ENCODE assay signal across 9 cellular contexts in genomic region chrX:77446840-77447239, GRCh38. TPM values are rescaled to one million over a fixed set of nuclear protein-coding genes. Genes with fewer than 3 reads are reported as not detected.
DNase-seq lines count a peak whose midpoint lies in the region; ATAC-seq and TF ChIP-seq lines count a peak whose summit lies in the region.
"Had no signal": no experiment of that assay in that cellular context is flagged by ENCODE, and none has a peak within 500 bp of the region (broad histone marks: within the 10 kb centered on the region; RNA-seq: fewer than 3 reads in every experiment).

No MANE protein-coding gene starts in this region.

- no peak overlapping the region for H4K8ac ChIP-seq in mesendoderm (ENCODE audit: low read depth, low read length)

- no peak overlapping the region for H2BK120ac ChIP-seq in mesendoderm (ENCODE audit: low read depth, low read length)

- no peak overlapping the region for H3K4me3 ChIP-seq in mesendoderm (ENCODE audit: low read length)

- WGBS in mesendoderm (ENCODE audit: extremely low coverage, insufficient coverage, low lambda C conversion rate), result no CpG with 5 or more reads among the region's 16 CpGs

- H3K9me3 Mint-ChIP-seq in activated T-cell treated with anti-CD3 and anti-CD28 coated beads, Interleukin-2, amount 50 U/mL, for 4 hours, result no peaks in the 10 kb centered on the region
- H3K9me3 Mint-ChIP-seq in dendritic cell treated with granulocyte-macrophage colony-stimulating factor and Interleukin-4, amounts not matched to agents 40 ng/mL and 50 ng/mL, for 4 days, result no peaks in the 10 kb centered on the region
- H3K9me3 Mint-ChIP-seq in type B pancreatic cell, result no peaks in the 10 kb centered on the region

- H3K9ac ChIP-seq in mesendoderm (ENCODE audit: low read length), result peak overlapping the region; percentile 19

- no peak overlapping the region for H3K18ac ChIP-seq in mesendoderm (ENCODE audit: low read length)

- ATAC-seq in activated T-cell treated with anti-CD3 and anti-CD28 coated beads, Interleukin-2, amount 50 U/mL, for 4 hours, result no peak
- ATAC-seq in GM18907 (IDR thresholded peaks at IDR 0.05; ENCODE audit: unreplicated experiment) (no peak), HG02610 (IDR thresholded peaks at IDR 0.05; ENCODE audit: unreplicated experiment) (no peak), GM18909 (IDR thresholded peaks at IDR 0.05; ENCODE audit: poor library complexity, unreplicated experiment) (no peak)

- H2BK15ac ChIP-seq in mesendoderm (replicated peaks; ENCODE audit: low read depth), result no peak overlapping the region

- peak overlapping the region; percentile 74 for H3K4me3 Mint-ChIP-seq in activated T-cell treated with anti-CD3 and anti-CD28 coated beads, Interleukin-2, amount 50 U/mL, for 4 hours
- H3K4me3 Mint-ChIP-seq in dendritic cell treated with granulocyte-macrophage colony-stimulating factor and Interleukin-4, amounts not matched to agents 40 ng/mL and 50 ng/mL, for 4 days, result peak overlapping the region; percentile 44
- peak overlapping the region; percentile 80 for H3K4me3 Mint-ChIP-seq in type B pancreatic cell

- DNase-seq in activated T-cell treated with anti-CD3 and anti-CD28 coated beads, Interleukin-2, amount 50 U/mL, for 4 hours, result no peak
- DNase-seq in activated T-cell treated with anti-CD3 and anti-CD28 coated beads for 4 hours, result no peak
- DNase-seq in mesendoderm, result peak; percentile 1
- DNase-seq in type B pancreatic cell (ENCODE audit: extremely low spot score, unreplicated experiment), result no peak
- DNase-seq: WERI-Rb-1 had no signal

- no peak for TF ChIP-seq CTCF in type B pancreatic cell (conservative IDR thresholded peaks at IDR 0.05)

- no peaks in the 10 kb centered on the region for H3K36me3 Mint-ChIP-seq in activated T-cell treated with anti-CD3 and anti-CD28 coated beads, Interleukin-2, amount 50 U/mL, for 4 hours (ENCODE audit: insufficient read depth)
- H3K36me3 Mint-ChIP-seq in dendritic cell treated with granulocyte-macrophage colony-stimulating factor and Interleukin-4, amounts not matched to agents 40 ng/mL and 50 ng/mL, for 4 days (ENCODE audit: low read depth), result no peaks in the 10 kb centered on the region
- H3K36me3 Mint-ChIP-seq in type B pancreatic cell, result no peaks in the 10 kb centered on the region

- no peaks in the 10 kb centered on the region for H3K79me1 ChIP-seq in mesendoderm (ENCODE audit: low read length)

- H3K36me3 ChIP-seq in mesendoderm (ENCODE audit: control insufficient read depth, insufficient read depth, low read length), result no peaks in the 10 kb centered on the region
- H3K36me3 ChIP-seq: WERI-Rb-1 had no signal

- intact Hi-C loops in dendritic cell treated with granulocyte-macrophage colony-stimulating factor and Interleukin-4, amounts not matched to agents 40 ng/mL and 50 ng/mL, for 4 days (cut with micrococcal nuclease), result no loop called here

- H2BK5ac ChIP-seq in mesendoderm (ENCODE audit: low read length), result no peak overlapping the region

- no peak overlapping the region for H3K4ac ChIP-seq in mesendoderm (ENCODE audit: low read depth, low read length)

- H3K27me3 ChIP-seq in mesendoderm (ENCODE audit: insufficient read depth, low read length, poor library complexity), result no peaks in the 10 kb centered on the region

- H3K4me2 ChIP-seq in mesendoderm (ENCODE audit: low read length), result peak overlapping the region; percentile 57

- no peak overlapping the region for H4K5ac ChIP-seq in mesendoderm (ENCODE audit: low read length)

- no peaks in the 10 kb centered on the region for H3K79me2 ChIP-seq in mesendoderm (ENCODE audit: control insufficient read depth, insufficient read depth, low read length)

- H2AK5ac ChIP-seq in mesendoderm (ENCODE audit: low read length), result no peak overlapping the region

- H3K23ac ChIP-seq in mesendoderm (ENCODE audit: low read length), result no peak overlapping the region

- no peaks in the 10 kb centered on the region for H3K4me1 ChIP-seq in mesendoderm (ENCODE audit: control insufficient read depth, low read depth, low read length)

- peak overlapping the region; percentile 56 for H3K56ac ChIP-seq in mesendoderm (ENCODE audit: low read length)

- H3K4me1 Mint-ChIP-seq in activated T-cell treated with anti-CD3 and anti-CD28 coated beads, Interleukin-2, amount 50 U/mL, for 4 hours (ENCODE audit: low read depth), result peaks cover 8% of the 10 kb centered on the region
- peaks cover 20% of the 10 kb centered on the region for H3K4me1 Mint-ChIP-seq in dendritic cell treated with granulocyte-macrophage colony-stimulating factor and Interleukin-4, amounts not matched to agents 40 ng/mL and 50 ng/mL, for 4 days (ENCODE audit: low read depth)
- no peaks in the 10 kb centered on the region for H3K4me1 Mint-ChIP-seq in type B pancreatic cell (ENCODE audit: unreplicated experiment)

- no peak overlapping the region for H3K27ac ChIP-seq in mesendoderm (ENCODE audit: low read depth, low read length)
- H3K27ac ChIP-seq: WERI-Rb-1 had no signal

- H3K27me3 Mint-ChIP-seq in activated T-cell treated with anti-CD3 and anti-CD28 coated beads, Interleukin-2, amount 50 U/mL, for 4 hours (ENCODE audit: low read depth), result peaks cover 29% of the 10 kb centered on the region
- peaks cover 41% of the 10 kb centered on the region for H3K27me3 Mint-ChIP-seq in dendritic cell treated with granulocyte-macrophage colony-stimulating factor and Interleukin-4, amounts not matched to agents 40 ng/mL and 50 ng/mL, for 4 days
- peaks cover 59% of the 10 kb centered on the region for H3K27me3 Mint-ChIP-seq in type B pancreatic cell

- H3K27ac Mint-ChIP-seq in dendritic cell treated with granulocyte-macrophage colony-stimulating factor and Interleukin-4, amounts not matched to agents 40 ng/mL and 50 ng/mL, for 4 days, result no peak overlapping the region
- no peak overlapping the region for H3K27ac Mint-ChIP-seq in type B pancreatic cell

RNA-seq across cellular contexts. Expression of gene FGF16, which starts 0.3 kb away (rescaled TPM):
- not detected for total RNA-seq in activated T-cell treated with anti-CD3 and anti-CD28 coated beads, Interleukin-2, amount 50 U/mL, for 4 hours
- 1.1 TPM for polyA plus RNA-seq in mesendoderm (2013, experiment 1 of 2)
- polyA plus RNA-seq in mesendoderm (2013, experiment 2 of 2), result 1.3 TPM
- not detected in 2 replicates for total RNA-seq in type B pancreatic cell (ENCODE audit: low replicate concordance)
